ENCODE assay signal across 9 cellular contexts in the genomic region with DNA sequence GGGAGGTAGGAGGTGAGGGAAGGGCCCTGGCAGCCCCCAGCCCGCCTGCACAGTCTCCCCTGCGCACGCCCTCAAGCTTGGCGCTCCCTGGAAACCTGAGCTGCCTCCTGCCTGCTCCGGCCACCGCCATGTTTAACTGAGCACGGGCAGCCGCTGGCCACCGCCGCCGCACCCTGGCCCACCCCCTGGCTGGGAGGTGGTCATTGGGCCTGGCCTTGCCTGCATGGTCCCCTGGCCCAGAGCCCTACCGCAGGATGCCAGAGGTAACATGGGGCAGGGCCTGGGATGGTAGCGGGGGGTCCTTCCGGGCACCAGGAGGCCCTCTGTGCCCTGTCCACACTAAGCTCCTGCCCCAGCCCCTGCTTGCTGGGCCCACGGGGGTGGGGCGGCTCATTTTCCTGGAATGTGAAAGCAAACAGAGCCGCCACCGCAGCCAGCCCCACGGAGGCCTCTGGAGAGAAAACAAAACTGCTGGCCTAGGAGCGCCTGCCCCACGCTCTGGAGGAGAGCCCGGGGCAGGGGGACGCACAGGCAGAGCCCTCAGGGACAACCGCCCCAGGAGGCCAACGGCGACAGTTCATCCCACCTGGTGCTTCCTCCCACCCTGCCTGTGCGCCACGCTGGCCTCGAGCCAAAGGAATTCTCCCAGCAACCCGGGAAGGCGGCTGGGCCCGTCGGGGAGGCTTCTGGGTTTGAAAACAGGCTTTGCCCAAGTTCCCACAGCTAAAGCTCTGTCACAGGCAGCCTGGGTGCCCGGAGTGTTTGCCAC. TPM values are rescaled to one million over a fixed set of nuclear protein-coding genes. Genes with fewer than 3 reads are reported as not detected.
A peak's percentile ranks its signal among the peaks of the same experiment; 100 is the strongest.
DNase-seq lines count a peak whose midpoint lies in the region; ATAC-seq and TF ChIP-seq lines count a peak whose summit lies in the region.
"Had no signal": no experiment of that assay in that cellular context is flagged by ENCODE, and none has a peak within 500 bp of the region (broad histone marks: within the 10 kb centered on the region; RNA-seq: fewer than 3 reads in every experiment).

No MANE protein-coding gene starts in this region.

- no peak overlapping the region for H3K14ac ChIP-seq in H9 (ENCODE audit: insufficient read depth, low read length)

- no peaks in the 10 kb centered on the region for H3K27me3 Mint-ChIP-seq in H9 (ENCODE audit: low read depth)

- H4K91ac ChIP-seq in H9 (ENCODE audit: insufficient read length, low read depth, low read length), result no peak overlapping the region

- no peak overlapping the region for H2BK5ac ChIP-seq in H9 (ENCODE audit: insufficient read length, low read length)

- in situ Hi-C loops in gastrocnemius medialis (cut with MboI; ENCODE audit: low sequenced_read_pairs in 4 of 4), result no loop called here

- no peak overlapping the region for H2AK5ac ChIP-seq in H9 (ENCODE audit: insufficient read length, low read length)

- TF ChIP-seq CTCF in gastroesophageal sphincter (IDR thresholded peaks at IDR 0.05), result no peak
- TF ChIP-seq CTCF in gastrocnemius medialis (IDR thresholded peaks at IDR 0.05 in 4 of 5, conservative IDR thresholded peaks at IDR 0.05 in 1 of 5), result no peak
- no peak for TF ChIP-seq CTCF in H9 (conservative IDR thresholded peaks at IDR 0.05)

- no peak overlapping the region for H4K8ac ChIP-seq in H9 (replicated peaks; ENCODE audit: insufficient read length, low read depth, low read length)

- no peak overlapping the region for H2BK12ac ChIP-seq in H9 (ENCODE audit: insufficient read length, low read depth, low read length)

- H3K9me3 Mint-ChIP-seq in H9, result no peaks in the 10 kb centered on the region
- H3K9me3 Mint-ChIP-seq: stimulated activated naive B cell treated with anti-CD40 and anti-IgM and Interleukin-4, amounts not matched to agents 10 μg/mL and 1 μg/mL and 100 μg/mL, for 72 hours had no signal

- no peak overlapping the region for H2BK15ac ChIP-seq in H9 (ENCODE audit: low read depth, low read length)

- peaks cover 0 to 92% (median 75%) of the 10 kb centered on the region in 3 donors for H3K4me1 ChIP-seq in gastroesophageal sphincter
- peaks cover 16 to 50% of the 10 kb centered on the region in 2 donors for H3K4me1 ChIP-seq in gastrocnemius medialis
- no peaks in the 10 kb centered on the region for H3K4me1 ChIP-seq in H9 (ENCODE audit: insufficient read depth, low read length)

- H3K4ac ChIP-seq in H9 (ENCODE audit: low read depth, low read length), result no peak overlapping the region

- H3K27me3 ChIP-seq in gastroesophageal sphincter (no peaks in the 10 kb centered on the region), gastrocnemius medialis (no peaks in the 10 kb centered on the region), H9 (ENCODE audit: insufficient read depth, low read length) (no peaks in the 10 kb centered on the region)

- TF ChIP-seq POLR2A in gastroesophageal sphincter (IDR thresholded peaks at IDR 0.05), result no peak
- TF ChIP-seq POLR2A in gastrocnemius medialis (IDR thresholded peaks at IDR 0.05), result no peak

- no peaks in the 10 kb centered on the region for H3K79me1 ChIP-seq in H9 (ENCODE audit: insufficient read depth, low read depth, low read length, poor library complexity, severe bottlenecking)

- H3K56ac ChIP-seq in H9 (ENCODE audit: insufficient read length, low read depth, low read length), result no peak overlapping the region

- DNase-seq in GM03348 (ENCODE audit: low spot score) (peak; percentile 90), RPMI7951 (ENCODE audit: low read depth) (peak; percentile 51), gastrocnemius medialis (no peak), H9 (no peak), MV-4-11 (lab: John Stamatoyannopoulos, UW) (no peak)
- DNase-seq in stimulated activated naive CD4-positive, alpha-beta T cell treated with Interleukin-2 at 50 U/mL for 16 hours (lab: John Stamatoyannopoulos, UW), result no peak
- DNase-seq: stimulated activated naive B cell treated with anti-CD40 and anti-IgM and Interleukin-4, amounts not matched to agents 10 μg/mL and 1 μg/mL and 100 μg/mL, for 72 hours had no signal

- no peak overlapping the region for H3K9ac ChIP-seq in H9 (ENCODE audit: extremely low read depth, insufficient read length, low read length)

- H3K9me3 ChIP-seq in gastroesophageal sphincter, result no peaks in the 10 kb centered on the region
- no peaks in the 10 kb centered on the region for H3K9me3 ChIP-seq in gastrocnemius medialis
- no peaks in the 10 kb centered on the region for H3K9me3 ChIP-seq in H9 (ENCODE audit: control insufficient read depth, low read depth, low read length)

- no peak overlapping the region for H3K4me3 Mint-ChIP-seq in H9
- H3K4me3 Mint-ChIP-seq: stimulated activated naive B cell treated with anti-CD40 and anti-IgM and Interleukin-4, amounts not matched to agents 10 μg/mL and 1 μg/mL and 100 μg/mL, for 72 hours had no signal

- no peak overlapping the region for H3K18ac ChIP-seq in H9 (ENCODE audit: insufficient read length, low read depth, low read length)

- no peak overlapping the region for H3K4me2 ChIP-seq in H9 (ENCODE audit: insufficient read depth, insufficient read length, low read length)

- no peak overlapping the region for H2BK120ac ChIP-seq in H9 (ENCODE audit: low read depth, low read length, poor library complexity, severe bottlenecking)

- intact Hi-C loops in gastrocnemius medialis (cut with DNase I; ENCODE audit: low total_unique reads), result no loop called here

- H3K4me1 Mint-ChIP-seq in H9, result peaks cover 7 to 9% of the 10 kb centered on the region in 2 experiments

- no peaks in the 10 kb centered on the region for H3K23me2 ChIP-seq in H9 (ENCODE audit: insufficient read length, low read depth, low read length, poor library complexity, severe bottlenecking)

- peak overlapping the region; percentile 8 to 92 (median 91) for H3K27ac ChIP-seq in gastroesophageal sphincter
- H3K27ac ChIP-seq in gastrocnemius medialis, result peak overlapping the region; percentile 67 to 84 (median 76)
- no peak overlapping the region for H3K27ac ChIP-seq in H9 (ENCODE audit: insufficient read length, low read depth, low read length)

- no peak overlapping the region for H2AFZ ChIP-seq in H9 (ENCODE audit: low read length)

- no peaks in the 10 kb centered on the region for H4K20me1 ChIP-seq in H9 (ENCODE audit: control insufficient read depth, insufficient read depth, insufficient read length)

- H3K79me2 ChIP-seq in H9 (ENCODE audit: insufficient read depth, low read length), result no peaks in the 10 kb centered on the region

- peaks cover 0 to 22% of the 10 kb centered on the region in 2 donors for H3K36me3 ChIP-seq in gastroesophageal sphincter
- no peaks in the 10 kb centered on the region for H3K36me3 ChIP-seq in gastrocnemius medialis

- H2BK20ac ChIP-seq in H9 (ENCODE audit: low read depth, low read length, poor library complexity, severe bottlenecking), result no peak overlapping the region

- no peaks in the 10 kb centered on the region; a peak in 2 of 7 replicates for H3K36me3 Mint-ChIP-seq in H9 (ENCODE audit: insufficient read depth in 1 of 3, low read depth in 3 of 3)
- H3K36me3 Mint-ChIP-seq: stimulated activated naive B cell treated with anti-CD40 and anti-IgM and Interleukin-4, amounts not matched to agents 10 μg/mL and 1 μg/mL and 100 μg/mL, for 72 hours had no signal

- H3K23ac ChIP-seq in H9 (ENCODE audit: insufficient read length, low read depth, low read length), result no peak overlapping the region

- TF ChIP-seq EP300 in gastroesophageal sphincter (IDR thresholded peaks at IDR 0.05), result no peak

- H4K5ac ChIP-seq in H9 (ENCODE audit: insufficient read length, low read depth, low read length), result no peak overlapping the region

- no CpG with 5 or more reads among the region's 34 CpGs for WGBS in gastroesophageal sphincter (ENCODE audit: low coverage in 1 of 2), 2 donors
- WGBS in H9 (ENCODE audit: extremely low coverage, insufficient read length, low lambda C conversion rate), result no CpG with 5 or more reads among the region's 34 CpGs

- H3K27ac Mint-ChIP-seq in H9, result no peak overlapping the region
- H3K27ac Mint-ChIP-seq: stimulated activated naive B cell treated with anti-CD40 and anti-IgM and Interleukin-4, amounts not matched to agents 10 μg/mL and 1 μg/mL and 100 μg/mL, for 72 hours had no signal

- ATAC-seq in gastroesophageal sphincter (no peak), gastrocnemius medialis (no peak), GM19397 (IDR thresholded peaks at IDR 0.05; ENCODE audit: unreplicated experiment) (no peak)
- ATAC-seq: stimulated activated naive B cell treated with anti-CD40 and anti-IgM and Interleukin-4, amounts not matched to agents 10 μg/mL and 1 μg/mL and 100 μg/mL, for 72 hours had no signal

- no peak overlapping the region for H3T11ph ChIP-seq in H9 (ENCODE audit: low read length)

- H3K4me3 ChIP-seq in gastroesophageal sphincter, result peak overlapping the region in 1 of 2 donors; percentile 49
- peak overlapping the region; percentile 38 to 62 (median 45) for H3K4me3 ChIP-seq in gastrocnemius medialis

RNA-seq across cellular contexts. Expression of gene NHERF2, which starts 8.9 kb away (rescaled TPM):
- total RNA-seq in RPMI7951 (2014; rRNA removed; shearing (Covaris generic)), result 49.0 and 51.1 TPM in 2 replicates
- total RNA-seq in gastroesophageal sphincter, result 100 to 1,000 TPM in 1 of 4 donors, 10 to 100 TPM in 3; 43.8 to 106 (median 63.8) TPM
- 10 to 100 TPM; 51.6 to 86.9 (median 74.4) TPM for total RNA-seq in gastrocnemius medialis
- total RNA-seq in H9 (2021), result 15.3 and 18.4 TPM in 2 replicates

RNA-seq across cellular contexts. Expression of gene NTHL1, which starts 12.0 kb away (rescaled TPM):
- 24.8 and 48.2 TPM in 2 replicates for total RNA-seq in RPMI7951 (2014; rRNA removed; shearing (Covaris generic))
- 10 to 100 TPM; 18.4 to 25.4 (median 21.6) TPM for total RNA-seq in gastroesophageal sphincter
- total RNA-seq in gastrocnemius medialis, result 10 to 100 TPM in 1 of 4 donors, 1 to 10 TPM in 3; 3.5 to 13.6 (median 6.4) TPM
- total RNA-seq in H9 (2021), result 52.0 and 54.0 TPM in 2 replicates

RNA-seq across cellular contexts. Expression of gene TSC2, which starts 12.2 kb away (rescaled TPM):
- total RNA-seq in RPMI7951 (2014; rRNA removed; shearing (Covaris generic)), result 19.0 and 19.5 TPM in 2 replicates
- total RNA-seq in gastroesophageal sphincter, result 10 to 100 TPM; 36.3 to 78.8 (median 54.6) TPM
- total RNA-seq in gastrocnemius medialis, result 10 to 100 TPM; 44.5 to 62.7 (median 53.8) TPM
- total RNA-seq in H9 (2021), result 122 and 125 TPM in 2 replicates

RNA-seq across cellular contexts. Expression of gene NPW, which starts 16.0 kb away (rescaled TPM):
- total RNA-seq in RPMI7951 (2014; rRNA removed; shearing (Covaris generic)), result 0.20 and 0.24 TPM in 2 replicates
- not detected for total RNA-seq in gastroesophageal sphincter
- total RNA-seq in gastrocnemius medialis, result not detected
- 7.1 and 10.2 TPM in 2 replicates for total RNA-seq in H9 (2021)

RNA-seq across cellular contexts. Expression of gene ZNF598, which starts 26.0 kb away (rescaled TPM):
- 9.7 and 13.6 TPM in 2 replicates for total RNA-seq in RPMI7951 (2014; rRNA removed; shearing (Covaris generic))
- 10 to 100 TPM; 28.5 to 43.0 (median 34.6) TPM for total RNA-seq in gastroesophageal sphincter
- total RNA-seq in gastrocnemius medialis, result 10 to 100 TPM; 57.0 to 92.2 (median 75.4) TPM
- 64.2 and 70.9 TPM in 2 replicates for total RNA-seq in H9 (2021)

Comparison
In these comparisons a context has a peak if more than half of its experiments do, and no peak if none do; other contexts are left out.
1. DNase-seq: peak in GM03348 (single experiment) and RPMI7951 (single experiment); none in gastrocnemius medialis (0 of 2), H9 (single experiment), MV-4-11 (single experiment) and stimulated activated naive CD4-positive, alpha-beta T cell treated with Interleukin-2 at 50 U/mL for 16 hours (single experiment).